Comparison of ENCODE assay signal across 14 cellular contexts in genomic region chr6:129432738-129433137, GRCh38.
DNase-seq lines count a peak whose midpoint lies in the region; ATAC-seq, FAIRE-seq and TF ChIP-seq lines count a peak whose summit lies in the region.
"Had no signal": no experiment of that assay in that cellular context is flagged by ENCODE, and none has a peak within 500 bp of the region (broad histone marks: within the 10 kb centered on the region; RNA-seq: fewer than 3 reads in every experiment).

No MANE protein-coding gene starts in this region.

- TF ChIP-seq POLR2A in breast epithelium (IDR thresholded peaks at IDR 0.05) (no peak), GM12878 (IDR thresholded peaks at IDR 0.05; ENCODE audit: low read depth, low read length) (no peak)

- no peaks in the 10 kb centered on the region for H3K4me1 ChIP-seq in breast epithelium
- H3K4me1 ChIP-seq in GM12878 (ENCODE audit: control insufficient read depth, insufficient read depth, low read length): no peaks in the 10 kb centered on the region

- POLR2A ChIA-PET in MCF 10A (lab: Yijun Ruan, JAX): no interaction called here
- POLR2A ChIA-PET in GM12878 (lab: Charles Lee): no interaction called here

- TF ChIP-seq RAD21 in GM12878 (IDR thresholded peaks at IDR 0.05; ENCODE audit: insufficient read depth, low read depth, low read length): no peak

- no peak overlapping the region for H3K27ac ChIP-seq in breast epithelium
- no peak overlapping the region for H3K27ac ChIP-seq in GM12878 (ENCODE audit: control insufficient read depth, insufficient read depth)
- H3K27ac ChIP-seq: hepatocyte had no signal

- DNase-seq in MCF 10A (ENCODE audit: unreplicated experiment) (peak; percentile 25), breast epithelium (ENCODE audit: low spot score in 2 of 2) (no peak), GM12878 (ENCODE audit: low read depth, low spot score) (no peak), renal cortical epithelial cell (ENCODE audit: low read depth) (peak; percentile 9)
- no peak for DNase-seq in activated CD4-positive, CD25-positive, alpha-beta regulatory T cell (lab: John Stamatoyannopoulos, UW)
- DNase-seq: activated T-cell treated with anti-CD3 and anti-CD28 coated beads, Interleukin-2, amount 50 U/mL, for 1 hour; central memory CD4-positive, alpha-beta T cell; naive B cell; T-helper 2 cell had no signal

- H3K27me3 Mint-ChIP-seq in MCF 10A (ENCODE audit: insufficient read depth, unreplicated experiment): no peaks in the 10 kb centered on the region

- no peaks in the 10 kb centered on the region for H3K27me3 ChIP-seq in breast epithelium
- peaks cover 0 to 2% of the 10 kb centered on the region in 2 experiments; a peak in 1 of 4 replicates for H3K27me3 ChIP-seq in GM12878 (replicated peaks in 1 of 2; ENCODE audit: control insufficient read depth in 2 of 2, insufficient read depth in 2 of 2, low read length in 1 of 2)
- H3K27me3 ChIP-seq: hepatocyte had no signal

- H4K20me1 ChIP-seq in GM12878 (ENCODE audit: control insufficient read depth, insufficient read depth): no peaks in the 10 kb centered on the region

- H3K4me3 Mint-ChIP-seq in MCF 10A (ENCODE audit: unreplicated experiment): no peak overlapping the region
- H3K4me3 Mint-ChIP-seq: CD14-positive monocyte, naive B cell had no signal

- H3K27ac Mint-ChIP-seq in MCF 10A (ENCODE audit: low read depth, unreplicated experiment): no peak overlapping the region
- H3K27ac Mint-ChIP-seq: CD14-positive monocyte, naive B cell had no signal

- TF ChIP-seq CTCF in MCF 10A (IDR thresholded peaks at IDR 0.05; ENCODE audit: unreplicated experiment): no peak
- TF ChIP-seq CTCF in breast epithelium (IDR thresholded peaks at IDR 0.05): no peak
- TF ChIP-seq CTCF in LNCAP (IDR thresholded peaks at IDR 0.05): 0 out of 2 replicates have a peak, but pooled peaks have one; percentile 17
- peak in 2 of 3 experiments; percentile 26 to 32; a peak in 2 of 6 replicates for TF ChIP-seq CTCF in GM12878 (IDR thresholded peaks at IDR 0.05 in 2 of 3, conservative IDR thresholded peaks at IDR 0.05 in 1 of 3; ENCODE audit: control insufficient read depth in 2 of 3, extremely low read depth in 1 of 3, insufficient read depth in 1 of 3, low read depth in 3 of 3, low read length in 3 of 3)

- H2AFZ ChIP-seq in GM12878 (ENCODE audit: control insufficient read depth, low read depth, low read length): no peak overlapping the region
- H2AFZ ChIP-seq: hepatocyte had no signal

- no peaks in the 10 kb centered on the region for H3K36me3 Mint-ChIP-seq in MCF 10A (ENCODE audit: insufficient read depth, unreplicated experiment)
- H3K36me3 Mint-ChIP-seq: CD14-positive monocyte, naive B cell had no signal

- RAD21 ChIA-PET in GM12878 (lab: Charles Lee; ENCODE audit: unreplicated experiment): no interaction called here

- SMC1A ChIA-PET in GM12878 (lab: Charles Lee; ENCODE audit: uncharacterized antibody, unreplicated experiment): no interaction called here

- no TSS peak for BruUV-seq in MCF 10A (replicated peaks; lab: Mats Ljungman, UMichigan)
- BruUV-seq in GM12878 (replicated peaks; lab: Mats Ljungman, UMichigan): no TSS peak

- H3K9me3 Mint-ChIP-seq in MCF 10A (ENCODE audit: unreplicated experiment): no peaks in the 10 kb centered on the region
- H3K9me3 Mint-ChIP-seq: naive B cell had no signal

- H3K36me3 ChIP-seq in breast epithelium (no peaks in the 10 kb centered on the region), GM12878 (ENCODE audit: control insufficient read depth in 2 of 2, insufficient read depth in 2 of 2, low read length in 1 of 2) (no peaks in the 10 kb centered on the region)

- WGBS in GM12878 (ENCODE audit: insufficient coverage, insufficient replicate concordance, low lambda C conversion rate, missing lambda C conversion rate): 38% methylated on average over 1 of the region's 1 CpG

- FAIRE-seq in GM12878 (lab: Jason Lieb, UNC): no peak

- H3K79me2 ChIP-seq in GM12878 (ENCODE audit: control insufficient read depth, insufficient read depth, low read length): no peaks in the 10 kb centered on the region
- H3K79me2 ChIP-seq: hepatocyte had no signal

- CTCF ChIA-PET in MCF 10A (lab: Yijun Ruan, JAX): interaction anchor here (0.6 to 0.7 kb wide), 2 partner anchors 37 to 136 kb away, joined by 3 to 4 read pairs; no protein-coding TSS in a partner anchor
- CTCF ChIA-PET in GM12878 (lab: Yijun Ruan, JAX): no interaction called here

- no peak overlapping the region for H3K4me3 ChIP-seq in breast epithelium
- H3K4me3 ChIP-seq in GM12878: no peak overlapping the region
- H3K4me3 ChIP-seq: hepatocyte had no signal

- TF ChIP-seq EP300 in GM12878 (IDR thresholded peaks at IDR 0.05; ENCODE audit: borderline replicate concordance in 1 of 2, control insufficient read depth in 1 of 2, low read depth in 2 of 2, low read length in 2 of 2): no peak

- no peak overlapping the region for H3K9ac ChIP-seq in GM12878 (ENCODE audit: control insufficient read depth, insufficient read depth, low read length)

- no peak overlapping the region for H3K4me2 ChIP-seq in GM12878 (ENCODE audit: control insufficient read depth, insufficient read depth)
- H3K4me2 ChIP-seq: hepatocyte had no signal

- no peaks in the 10 kb centered on the region for H3K4me1 Mint-ChIP-seq in MCF 10A (ENCODE audit: insufficient read depth, unreplicated experiment)
- H3K4me1 Mint-ChIP-seq: CD14-positive monocyte, naive B cell had no signal

- H3K9me3 ChIP-seq in breast epithelium: no peaks in the 10 kb centered on the region
- H3K9me3 ChIP-seq in GM12878 (replicated peaks; ENCODE audit: control insufficient read depth, insufficient read depth, low read length): no peaks in the 10 kb centered on the region

- in situ Hi-C loops in GM12878 (cut with MboI): no loop called here

- ATAC-seq in GM12878: peak; percentile 34; the same call in 1 of the 3 replicates
- ATAC-seq in HG03095 (IDR thresholded peaks at IDR 0.05; ENCODE audit: unreplicated experiment): no peak
- ATAC-seq in GM21381 (IDR thresholded peaks at IDR 0.05; ENCODE audit: unreplicated experiment): no peak

- intact Hi-C loops in MCF 10A (cut with micrococcal nuclease) (no loop called here), breast epithelium (cut with DNase I; ENCODE audit: low total_unique reads) (no loop called here), GM12878 (cut with micrococcal nuclease; ENCODE audit: unreplicated experiment) (no loop called here)

TF ChIP-seq in GM12878, 131 proteins besides CTCF, POLR2A, EP300 and RAD21 (continues in another document):
- TF ChIP-seq PAX5 (IDR thresholded peaks at IDR 0.05; ENCODE audit: borderline replicate concordance, low read depth, low read length): no peak
- TF ChIP-seq ZNF24 (IDR thresholded peaks at IDR 0.05): no peak
- no peak for TF ChIP-seq SIX5 (IDR thresholded peaks at IDR 0.05; ENCODE audit: low read depth, low read length, severe bottlenecking)
- TF ChIP-seq GABPA (IDR thresholded peaks at IDR 0.05; ENCODE audit: low read depth): no peak
- no peak for TF ChIP-seq ZBED1 (IDR thresholded peaks at IDR 0.05; ENCODE audit: borderline replicate concordance)
- TF ChIP-seq ATF2 (IDR thresholded peaks at IDR 0.05; ENCODE audit: low read length): no peak
- TF ChIP-seq CHD4 (IDR thresholded peaks at IDR 0.05): no peak
- no peak for TF ChIP-seq NFIC (IDR thresholded peaks at IDR 0.05; ENCODE audit: low read depth, low read length)
- no peak for TF ChIP-seq POLR2AphosphoS2 (IDR thresholded peaks at IDR 0.05; ENCODE audit: low read depth, low read length)
- TF ChIP-seq HSF1 (IDR thresholded peaks at IDR 0.05; ENCODE audit: low read depth, low read length): no peak
- no peak for TF ChIP-seq PKNOX1 (IDR thresholded peaks at IDR 0.05)

Comparison
In these comparisons a context has a peak if more than half of its experiments do, and no peak if none do; other contexts are left out.
1. DNase-seq: peak in MCF 10A (single experiment) and renal cortical epithelial cell (single experiment); none in breast epithelium (0 of 2), GM12878 (single experiment) and activated CD4-positive, CD25-positive, alpha-beta regulatory T cell (0 of 4).
2. CTCF ChIP-seq: peak in LNCAP (single experiment) and GM12878 (2 of 3); none in MCF 10A (single experiment) and breast epithelium (0 of 3).